8 cellular contexts compared by ENCODE assay signal in genomic region chr11:118252688-118253087, GRCh38. TPM values are rescaled to one million over a fixed set of nuclear protein-coding genes. Genes with fewer than 3 reads are reported as not detected.
A peak's percentile ranks its signal among the peaks of the same experiment; 100 is the strongest.
DNase-seq lines count a peak whose midpoint lies in the region; ATAC-seq and TF ChIP-seq lines count a peak whose summit lies in the region.

No MANE protein-coding gene starts in this region.

- in situ Hi-C loops in GM23248 (cut with MboI), result no loop called here

- H3K4me1 Mint-ChIP-seq in activated T-helper 1 cell treated with anti-CD3 and anti-CD28 coated beads, Interleukin-12 subunit alpha, Interleukin-12 subunit beta, Interleukin-2, Interleukin-4 antibody, amounts not matched to agents 30 ng/mL and 10 ng/mL and 1 ng/mL, durations not matched to agents 14 hours and 24 hours and 36 hours (ENCODE audit: low read depth), result peaks cover 45% of the 10 kb centered on the region
- H3K4me1 Mint-ChIP-seq in memory B cell, result peaks cover 8% of the 10 kb centered on the region

- H3K27ac ChIP-seq in A673 (ENCODE audit: low read depth, low read length, poor library complexity, severe bottlenecking) (no peak overlapping the region), GM23248 (no peak overlapping the region), RWPE1 (no peak overlapping the region)

- intact Hi-C loops in A673 (cut with micrococcal nuclease; ENCODE audit: unreplicated experiment), result no loop called here
- intact Hi-C loops in activated T-helper 1 cell treated with anti-CD3 and anti-CD28 coated beads, Interleukin-12 subunit alpha, Interleukin-12 subunit beta, Interleukin-2, Interleukin-4 antibody, amounts not matched to agents 30 ng/mL and 10 ng/mL and 1 ng/mL, durations not matched to agents 14 hours and 24 hours and 36 hours (cut with micrococcal nuclease), result loop anchor here (1.0 to 2.0 kb wide), 4 partner anchors 11 to 106 kb away; partner anchors contain the start of gene UBE4A

- DNase-seq in A673 (ENCODE audit: low spot score) (no peak), GM23248 (no peak), memory B cell (ENCODE audit: low spot score in 2 of 2) (no peak), RWPE1 (ENCODE audit: low spot score) (no peak), NCI-H1436 (lab: John Stamatoyannopoulos, UW) (no peak), NCI-H82 (lab: John Stamatoyannopoulos, UW) (no peak), middle frontal gyrus (ENCODE audit: extremely low spot score, low spot score) (no peak)
- DNase-seq in activated T-helper 1 cell treated with anti-CD3 and anti-CD28 coated beads, Interleukin-12 subunit alpha, Interleukin-12 subunit beta, Interleukin-2, Interleukin-4 antibody, amounts not matched to agents 30 ng/mL and 10 ng/mL and 1 ng/mL, durations not matched to agents 14 hours and 24 hours and 36 hours (ENCODE audit: low spot score), result no peak

- CTCF ChIA-PET in A673 (lab: Charles Lee) (no interaction called here), RWPE1 (lab: Yijun Ruan, JAX) (interaction anchor here (0.6 to 1.5 kb wide), 2 partner anchors 39 to 108 kb away, joined by 3 read pairs; no protein-coding TSS in a partner anchor)

- POLR2A ChIA-PET in A673 (lab: Charles Lee; ENCODE audit: low non-redundant PET), result no interaction called here
- POLR2A ChIA-PET in RWPE1 (lab: Yijun Ruan, JAX; ENCODE audit: low non-redundant PET), result no interaction called here

- WGBS in GM23248 (ENCODE audit: low coverage in 1 of 2, low lambda C conversion rate in 2 of 2, missing lambda C conversion rate in 2 of 2), 2 experiments, result 80 to 87% methylated on average over 3 of the region's 3 CpGs

- H4K20me1 ChIP-seq in GM23248 (ENCODE audit: insufficient read depth), result no peaks in the 10 kb centered on the region

- H3K4me3 Mint-ChIP-seq in activated T-helper 1 cell treated with anti-CD3 and anti-CD28 coated beads, Interleukin-12 subunit alpha, Interleukin-12 subunit beta, Interleukin-2, Interleukin-4 antibody, amounts not matched to agents 30 ng/mL and 10 ng/mL and 1 ng/mL, durations not matched to agents 14 hours and 24 hours and 36 hours, result peak overlapping the region; percentile 96
- H3K4me3 Mint-ChIP-seq in memory B cell, result peak overlapping the region; percentile 99

- BruUV-seq in A673 (replicated peaks; lab: Mats Ljungman, UMichigan), result no TSS peak

- no peaks in the 10 kb centered on the region for H3K4me1 ChIP-seq in A673 (ENCODE audit: insufficient read depth, low read length, poor library complexity, severe bottlenecking)
- H3K4me1 ChIP-seq in GM23248 (ENCODE audit: insufficient read depth), result 0 out of 2 replicates have a peak, but pooled peaks cover 3% of the 10 kb centered on the region

- peak overlapping the region; percentile 92 for H2AFZ ChIP-seq in GM23248

- peak overlapping the region; percentile 63 for H3K4me2 ChIP-seq in GM23248 (ENCODE audit: unreplicated experiment)

- H3K36me3 Mint-ChIP-seq in activated T-helper 1 cell treated with anti-CD3 and anti-CD28 coated beads, Interleukin-12 subunit alpha, Interleukin-12 subunit beta, Interleukin-2, Interleukin-4 antibody, amounts not matched to agents 30 ng/mL and 10 ng/mL and 1 ng/mL, durations not matched to agents 14 hours and 24 hours and 36 hours (ENCODE audit: low read depth), result peaks cover 25% of the 10 kb centered on the region
- H3K36me3 Mint-ChIP-seq in memory B cell, result peaks cover 6% of the 10 kb centered on the region

- no peaks in the 10 kb centered on the region for H3K9me3 Mint-ChIP-seq in activated T-helper 1 cell treated with anti-CD3 and anti-CD28 coated beads, Interleukin-12 subunit alpha, Interleukin-12 subunit beta, Interleukin-2, Interleukin-4 antibody, amounts not matched to agents 30 ng/mL and 10 ng/mL and 1 ng/mL, durations not matched to agents 14 hours and 24 hours and 36 hours
- H3K9me3 Mint-ChIP-seq in memory B cell, result no peaks in the 10 kb centered on the region

- no peaks in the 10 kb centered on the region for H3F3A ChIP-seq in GM23248 (ENCODE audit: insufficient read depth)

- no peaks in the 10 kb centered on the region for H3K9me3 ChIP-seq in A673 (ENCODE audit: low read depth, low read length, poor library complexity, severe bottlenecking)
- no peaks in the 10 kb centered on the region for H3K9me3 ChIP-seq in GM23248 (ENCODE audit: low read depth)

- no peaks in the 10 kb centered on the region for H3K79me2 ChIP-seq in GM23248 (ENCODE audit: insufficient read depth)

- H3K27me3 ChIP-seq in A673 (replicated peaks; ENCODE audit: insufficient read depth, low read depth, low read length, poor library complexity) (peaks cover 64% of the 10 kb centered on the region), GM23248 (replicated peaks; ENCODE audit: insufficient read depth) (0 out of 2 replicates have a peak, but pooled peaks cover 3% of the 10 kb centered on the region)

- no peak for TF ChIP-seq CTCF in A673 (conservative IDR thresholded peaks at IDR 0.05; ENCODE audit: low read depth, low read length)
- TF ChIP-seq CTCF in RWPE1 (conservative IDR thresholded peaks at IDR 0.05; ENCODE audit: low read depth), result no peak

- peak; percentile 12 for ATAC-seq in memory B cell (ENCODE audit: low read depth)

- no peak overlapping the region for H3K9ac ChIP-seq in GM23248

- H3K4me3 ChIP-seq in A673 (ENCODE audit: low read depth, low read length, poor library complexity, severe bottlenecking) (peak overlapping the region; percentile 51), GM23248 (peak overlapping the region; percentile 78)

- peak overlapping the region; percentile 97 for H3K27ac Mint-ChIP-seq in activated T-helper 1 cell treated with anti-CD3 and anti-CD28 coated beads, Interleukin-12 subunit alpha, Interleukin-12 subunit beta, Interleukin-2, Interleukin-4 antibody, amounts not matched to agents 30 ng/mL and 10 ng/mL and 1 ng/mL, durations not matched to agents 14 hours and 24 hours and 36 hours
- peak overlapping the region; percentile 100 for H3K27ac Mint-ChIP-seq in memory B cell

- H3K9me2 ChIP-seq in GM23248 (ENCODE audit: insufficient read depth), result no peaks in the 10 kb centered on the region

- H3K36me3 ChIP-seq in A673 (ENCODE audit: insufficient read depth, low read length, poor library complexity, severe bottlenecking) (no peaks in the 10 kb centered on the region), GM23248 (ENCODE audit: low read depth) (no peaks in the 10 kb centered on the region)

- no peaks in the 10 kb centered on the region for H3K27me3 Mint-ChIP-seq in activated T-helper 1 cell treated with anti-CD3 and anti-CD28 coated beads, Interleukin-12 subunit alpha, Interleukin-12 subunit beta, Interleukin-2, Interleukin-4 antibody, amounts not matched to agents 30 ng/mL and 10 ng/mL and 1 ng/mL, durations not matched to agents 14 hours and 24 hours and 36 hours (ENCODE audit: insufficient read depth)
- H3K27me3 Mint-ChIP-seq in memory B cell, result peaks cover 6% of the 10 kb centered on the region

RNA-seq across cellular contexts. Expression of gene MPZL3, which starts 0.5 kb away (rescaled TPM):
- 0.33 and 0.52 TPM in 2 replicates for total RNA-seq in A673 (2021)
- 1.3 and 2.4 TPM in 2 replicates for total RNA-seq in GM23248 (2014; rRNA removed; shearing (Covaris generic))
- polyA plus RNA-seq in GM23248 (2016; fragmentation: Nextera tagmentation; extraction: Ambion mirVana), result 0.72 and 0.78 TPM in 2 replicates
- 63.5 and 69.3 TPM in 2 replicates for total RNA-seq in activated T-helper 1 cell treated with anti-CD3 and anti-CD28 coated beads, Interleukin-12 subunit alpha, Interleukin-12 subunit beta, Interleukin-2, Interleukin-4 antibody, amounts not matched to agents 30 ng/mL and 10 ng/mL and 1 ng/mL, durations not matched to agents 14 hours and 24 hours and 36 hours

RNA-seq across cellular contexts. Expression of gene MPZL2, which starts 11.4 kb away (rescaled TPM):
- total RNA-seq in A673 (2021), result not detected in 2 replicates
- not detected in 2 replicates for total RNA-seq in GM23248 (2014; rRNA removed; shearing (Covaris generic))
- polyA plus RNA-seq in GM23248 (2016; fragmentation: Nextera tagmentation; extraction: Ambion mirVana), result not detected in 2 replicates
- 13.2 and 15.9 TPM in 2 replicates for total RNA-seq in activated T-helper 1 cell treated with anti-CD3 and anti-CD28 coated beads, Interleukin-12 subunit alpha, Interleukin-12 subunit beta, Interleukin-2, Interleukin-4 antibody, amounts not matched to agents 30 ng/mL and 10 ng/mL and 1 ng/mL, durations not matched to agents 14 hours and 24 hours and 36 hours

RNA-seq across cellular contexts. Expression of gene JAML, which starts 27.9 kb away (rescaled TPM):
- total RNA-seq in A673 (2021), result not detected in 2 replicates
- not detected in 2 replicates for total RNA-seq in GM23248 (2014; rRNA removed; shearing (Covaris generic))
- polyA plus RNA-seq in GM23248 (2016; fragmentation: Nextera tagmentation; extraction: Ambion mirVana), result not detected in 2 replicates
- total RNA-seq in activated T-helper 1 cell treated with anti-CD3 and anti-CD28 coated beads, Interleukin-12 subunit alpha, Interleukin-12 subunit beta, Interleukin-2, Interleukin-4 antibody, amounts not matched to agents 30 ng/mL and 10 ng/mL and 1 ng/mL, durations not matched to agents 14 hours and 24 hours and 36 hours, result 264 and 271 TPM in 2 replicates

RNA-seq across cellular contexts. Expression of gene CD3E, which starts 51.8 kb away (rescaled TPM):
- not detected in 2 replicates for total RNA-seq in A673 (2021)
- total RNA-seq in GM23248 (2014; rRNA removed; shearing (Covaris generic)), result not detected in 2 replicates
- not detected in 2 replicates for polyA plus RNA-seq in GM23248 (2016; fragmentation: Nextera tagmentation; extraction: Ambion mirVana)
- 630 and 646 TPM in 2 replicates for total RNA-seq in activated T-helper 1 cell treated with anti-CD3 and anti-CD28 coated beads, Interleukin-12 subunit alpha, Interleukin-12 subunit beta, Interleukin-2, Interleukin-4 antibody, amounts not matched to agents 30 ng/mL and 10 ng/mL and 1 ng/mL, durations not matched to agents 14 hours and 24 hours and 36 hours

Comparison
In these comparisons a context has a peak if more than half of its experiments do, and no peak if none do; other contexts are left out.
1. RNA of gene MPZL3, which starts 0.5 kb away (total RNA-seq): 63.5 to 69.3 TPM in activated T-helper 1 cell treated with anti-CD3 and anti-CD28 coated beads, Interleukin-12 subunit alpha, Interleukin-12 subunit beta, Interleukin-2, Interleukin-4 antibody, amounts not matched to agents 30 ng/mL and 10 ng/mL and 1 ng/mL, durations not matched to agents 14 hours and 24 hours and 36 hours; 1.3 to 2.4 TPM in GM23248 and 0.33 to 0.52 TPM in A673; every median in the first group is over 10 times any median in the second.
2. RNA of gene MPZL2, which starts 11.4 kb away (total RNA-seq): 13.2 to 15.9 TPM in activated T-helper 1 cell treated with anti-CD3 and anti-CD28 coated beads, Interleukin-12 subunit alpha, Interleukin-12 subunit beta, Interleukin-2, Interleukin-4 antibody, amounts not matched to agents 30 ng/mL and 10 ng/mL and 1 ng/mL, durations not matched to agents 14 hours and 24 hours and 36 hours; not detected in A673 and not detected in GM23248; every median in the first group is over 10 times any median in the second.
3. RNA of gene JAML, which starts 27.9 kb away (total RNA-seq): 264 to 271 TPM in activated T-helper 1 cell treated with anti-CD3 and anti-CD28 coated beads, Interleukin-12 subunit alpha, Interleukin-12 subunit beta, Interleukin-2, Interleukin-4 antibody, amounts not matched to agents 30 ng/mL and 10 ng/mL and 1 ng/mL, durations not matched to agents 14 hours and 24 hours and 36 hours; not detected in A673 and not detected in GM23248; every median in the first group is over 100 times any median in the second.